8 cellular contexts compared by ENCODE assay signal in the genomic region with DNA sequence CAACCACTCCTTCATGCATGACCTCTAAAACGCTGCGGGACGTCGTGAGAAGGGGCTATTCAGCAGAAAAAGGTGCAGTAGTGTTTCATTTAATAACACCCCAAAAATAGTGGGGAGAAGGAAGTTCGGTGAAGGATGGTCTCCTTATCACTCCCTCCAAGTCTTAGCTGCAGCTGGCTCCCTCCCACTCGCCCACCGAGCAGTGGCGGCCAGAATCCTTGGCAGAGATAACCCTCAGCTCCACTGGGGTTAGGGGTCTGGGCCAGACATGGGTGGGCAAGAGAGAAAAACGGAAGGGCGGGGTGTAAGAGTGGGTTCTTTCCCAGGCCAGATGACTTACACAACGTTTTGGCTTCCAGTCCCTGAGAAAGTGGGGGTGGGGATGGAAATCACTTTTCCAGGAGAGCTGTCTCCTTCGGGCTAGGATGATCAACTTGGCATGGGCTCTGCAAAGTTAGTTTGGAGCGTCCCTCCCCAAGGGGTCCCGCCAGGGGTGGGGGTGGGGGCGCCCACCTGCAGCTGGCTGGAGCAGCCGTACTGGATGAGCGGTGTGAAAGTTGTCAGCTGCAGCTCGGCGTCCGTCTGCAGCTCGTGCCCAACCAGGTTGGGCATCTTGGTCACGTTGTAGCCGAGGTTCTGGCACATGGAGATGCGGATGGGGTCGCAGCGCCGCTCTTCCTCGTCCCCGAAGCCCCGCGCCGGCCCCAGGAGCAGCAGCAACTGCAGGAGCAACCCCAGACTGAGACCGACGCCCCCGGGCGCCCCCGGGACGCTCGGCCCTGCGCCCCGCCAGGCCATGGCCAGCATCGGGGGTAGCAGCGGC. TPM values are rescaled to one million over a fixed set of nuclear protein-coding genes. Genes with fewer than 3 reads are reported as not detected.
A peak's percentile ranks its signal among the peaks of the same experiment; 100 is the strongest.
DNase-seq lines count a peak whose midpoint lies in the region; ATAC-seq and TF ChIP-seq lines count a peak whose summit lies in the region.

No MANE protein-coding gene starts in this region.

- peaks cover 82% of the 10 kb centered on the region for H3K4me1 Mint-ChIP-seq in nephron progenitor cell

- peaks cover 8% of the 10 kb centered on the region for H3K9me3 Mint-ChIP-seq in nephron progenitor cell

- H3K36me3 Mint-ChIP-seq in nephron progenitor cell (ENCODE audit: low read depth) = peaks cover 34% of the 10 kb centered on the region

- H3K36me3 ChIP-seq in SJCRH30 = no peaks in the 10 kb centered on the region

- H3K4me3 ChIP-seq in SJCRH30 = peak overlapping the region; percentile 85

- TF ChIP-seq CTCF in C4-2B (conservative IDR thresholded peaks at IDR 0.05) = no peak
- TF ChIP-seq CTCF in nephron progenitor cell (IDR thresholded peaks at IDR 0.05) = no peak

- ATAC-seq in GM21786 (IDR thresholded peaks at IDR 0.05; ENCODE audit: unreplicated experiment) (peak; percentile 5), esophagus mucosa (peak; percentile 2), GM19467 (IDR thresholded peaks at IDR 0.05; ENCODE audit: unreplicated experiment) (no peak), HG03097 (IDR thresholded peaks at IDR 0.05; ENCODE audit: low FRiP score, unreplicated experiment) (no peak)

- H3K27me3 Mint-ChIP-seq in nephron progenitor cell (ENCODE audit: low read depth, poor library complexity) = peaks cover 14% of the 10 kb centered on the region

- H3K9me3 ChIP-seq in SJCRH30 (replicated peaks) = no peaks in the 10 kb centered on the region

- peak overlapping the region; percentile 95 for H3K4me3 Mint-ChIP-seq in nephron progenitor cell

- H3K4me1 ChIP-seq in SJCRH30 = peaks cover 6% of the 10 kb centered on the region

- H3K27ac ChIP-seq in C4-2B = peak overlapping the region; percentile 98
- H3K27ac ChIP-seq in SJCRH30 = peak overlapping the region; percentile 11; the same call in 1 of the 2 replicates

- peak overlapping the region; percentile 41 for H3K27ac Mint-ChIP-seq in nephron progenitor cell

- H3K27me3 ChIP-seq in SJCRH30 = no peaks in the 10 kb centered on the region

- DNase-seq in SJCRH30 (peak; percentile 49 to 62), nephron progenitor cell (peak; percentile 43), SKM-1 (lab: John Stamatoyannopoulos, UW; ENCODE audit: unreplicated experiment) (no peak)

RNA-seq across cellular contexts. Expression of a gene that starts 0.7 kb away (rescaled TPM):
- total RNA-seq in SJCRH30 (2014; rRNA removed; shearing (Covaris generic)) = 5.8 and 6.1 TPM in 2 replicates
- total RNA-seq in esophagus mucosa = 3.3 TPM

Comparison
In these comparisons a context has a peak if more than half of its experiments do, and no peak if none do; other contexts are left out.
1. ATAC-seq: peak in GM21786 (single experiment) and esophagus mucosa (single experiment); none in GM19467 (single experiment) and HG03097 (single experiment).